8 cellular contexts compared by ENCODE assay signal in the genomic region with DNA sequence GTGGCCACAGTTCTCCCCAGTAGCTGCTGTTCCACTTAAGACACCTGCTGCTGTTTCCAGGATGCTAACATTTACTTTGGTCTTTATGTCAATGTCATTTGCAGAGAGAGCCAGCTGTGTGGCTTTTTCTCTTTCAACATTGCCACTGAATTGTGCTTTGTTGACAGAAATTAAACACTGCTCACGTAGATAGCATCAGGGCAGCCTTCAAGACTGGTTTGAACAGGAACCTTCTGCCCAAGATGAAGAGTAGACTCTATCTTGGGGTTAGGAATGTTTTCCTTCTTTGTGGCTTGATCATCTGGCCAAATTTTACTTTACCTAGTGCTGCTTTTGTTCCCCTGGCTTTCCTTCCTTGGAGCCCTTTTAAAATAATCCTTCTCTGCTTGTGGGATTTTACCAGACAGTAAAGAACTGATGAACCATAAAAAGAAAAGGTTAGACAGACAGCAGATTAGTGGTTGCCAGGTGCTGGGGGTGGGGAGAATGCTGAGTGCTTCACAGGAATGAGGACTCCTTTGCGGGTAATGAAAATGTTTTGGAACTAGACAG. TPM values are rescaled to one million over a fixed set of nuclear protein-coding genes. Genes with fewer than 3 reads are reported as not detected.
DNase-seq lines count a peak whose midpoint lies in the region; ATAC-seq and TF ChIP-seq lines count a peak whose summit lies in the region.

No MANE protein-coding gene starts in this region.

- no peak overlapping the region; the same call in 1 of the 2 replicates for H3K4me3 ChIP-seq in WERI-Rb-1 (ENCODE audit: low read depth, low read length)
- no peak overlapping the region for H3K4me3 ChIP-seq in naive thymus-derived CD4-positive, alpha-beta T cell (ENCODE audit: low read length)

- no peaks in the 10 kb centered on the region for H3K36me3 ChIP-seq in WERI-Rb-1
- no peaks in the 10 kb centered on the region for H3K36me3 ChIP-seq in naive thymus-derived CD4-positive, alpha-beta T cell (ENCODE audit: control insufficient read depth in 2 of 3, insufficient read depth in 3 of 3, low read length in 3 of 3)

- no peaks in the 10 kb centered on the region for H3K9me3 ChIP-seq in WERI-Rb-1 (ENCODE audit: severe bottlenecking)
- H3K9me3 ChIP-seq in naive thymus-derived CD4-positive, alpha-beta T cell (ENCODE audit: control insufficient read depth in 2 of 3, low read length in 3 of 3) = no peaks in the 10 kb centered on the region

- DNase-seq in DMS79 (lab: John Stamatoyannopoulos, UW) = peak; percentile 47
- peak; percentile 66 for DNase-seq in NCI-H1105 treated with DMSO at 0.1 percent for 48 hours (lab: John Stamatoyannopoulos, UW)
- peak; percentile 72 for DNase-seq in WERI-Rb-1
- peak in 7 of 9 donors; percentile 62 to 91 (median 84) for DNase-seq in naive thymus-derived CD4-positive, alpha-beta T cell
- no peak for DNase-seq in T1000 (lab: John Stamatoyannopoulos, UW)
- no peak for DNase-seq in iPS-NIHi11 (ENCODE audit: low spot score)
- no peak for DNase-seq in stimulated activated CD8-positive, alpha-beta memory T cell treated with anti-CD3 and anti-CD28 coated beads, Interleukin-4, amount 100 ng/mL, for 48 hours
- no peak for DNase-seq in stimulated activated CD4-positive, alpha-beta T cell treated with anti-CD3 and anti-CD28 coated beads, Interleukin-4, amount 100 ng/mL, for 24 hours

- intact Hi-C loops in naive thymus-derived CD4-positive, alpha-beta T cell (cut with micrococcal nuclease) = loop anchor here (1.0 kb wide), 3 partner anchors 12 to 24 kb away; no protein-coding TSS in a partner anchor

- peaks cover 45 to 75% (median 61%) of the 10 kb centered on the region in 7 donors for H3K4me1 Mint-ChIP-seq in naive thymus-derived CD4-positive, alpha-beta T cell

- TF ChIP-seq CTCF in WERI-Rb-1 (IDR thresholded peaks at IDR 0.05; ENCODE audit: low read depth, low read length) = no peak

- POLR2A ChIA-PET in naive thymus-derived CD4-positive, alpha-beta T cell (lab: Charles Lee) = interaction anchor here (2.1 to 7.0 kb wide), 3 partner anchors 11 to 26 kb away, joined by 9 to 105 read pairs (median 42); a partner anchor contains a TSS

- H3K27ac ChIP-seq in WERI-Rb-1 = peak overlapping the region; percentile 74
- peak overlapping the region; percentile 62 for H3K27ac ChIP-seq in naive thymus-derived CD4-positive, alpha-beta T cell (ENCODE audit: low read depth, low read length)

- peak; percentile 95 for ATAC-seq in naive thymus-derived CD4-positive, alpha-beta T cell

- H3K27me3 ChIP-seq in WERI-Rb-1 (ENCODE audit: insufficient read depth, low read depth, severe bottlenecking) = no peaks in the 10 kb centered on the region
- no peaks in the 10 kb centered on the region for H3K27me3 ChIP-seq in naive thymus-derived CD4-positive, alpha-beta T cell (ENCODE audit: control insufficient read depth in 2 of 2, insufficient read depth in 2 of 2, low read length in 2 of 2)

- peaks cover 14 to 47% of the 10 kb centered on the region in 2 donors for H3K4me1 ChIP-seq in naive thymus-derived CD4-positive, alpha-beta T cell (ENCODE audit: control insufficient read depth in 2 of 2, insufficient read depth in 2 of 2, low read length in 2 of 2)

- CTCF ChIA-PET in naive thymus-derived CD4-positive, alpha-beta T cell (lab: Charles Lee) = interaction anchor here (0.7 to 1.4 kb wide), 3 partner anchors 10 to 48 kb away, joined by 3 to 6 read pairs (median 4); no protein-coding TSS in a partner anchor

- peaks cover 0 to 51% (median 6%) of the 10 kb centered on the region in 5 donors for H3K36me3 Mint-ChIP-seq in naive thymus-derived CD4-positive, alpha-beta T cell

- H3K27ac Mint-ChIP-seq in naive thymus-derived CD4-positive, alpha-beta T cell = peak overlapping the region; percentile 85 to 98 (median 95)

- no peaks in the 10 kb centered on the region for H3K27me3 Mint-ChIP-seq in naive thymus-derived CD4-positive, alpha-beta T cell

- H3K9me3 Mint-ChIP-seq in naive thymus-derived CD4-positive, alpha-beta T cell = no peaks in the 10 kb centered on the region

- peak overlapping the region; percentile 38 to 82 (median 71) for H3K4me3 Mint-ChIP-seq in naive thymus-derived CD4-positive, alpha-beta T cell

RNA-seq across cellular contexts. Expression of a gene that starts 22.6 kb away (rescaled TPM):
- total RNA-seq in naive thymus-derived CD4-positive, alpha-beta T cell = 100 to 1,000 TPM; 120 to 293 (median 144) TPM
- 100 to 1,000 TPM; 250 to 417 TPM for polyA plus RNA-seq in naive thymus-derived CD4-positive, alpha-beta T cell

RNA-seq across cellular contexts. Expression of a gene that starts 50.5 kb away (rescaled TPM):
- 10 to 100 TPM; 13.5 to 33.5 (median 21.2) TPM for total RNA-seq in naive thymus-derived CD4-positive, alpha-beta T cell
- 10 to 100 TPM in 1 of 2 donors, 1 to 10 TPM in 1; 8.7 to 12.6 TPM for polyA plus RNA-seq in naive thymus-derived CD4-positive, alpha-beta T cell

Comparison
In these comparisons a context has a peak if more than half of its experiments do, and no peak if none do; other contexts are left out.
1. DNase-seq: peak in DMS79 (single experiment), NCI-H1105 treated with DMSO at 0.1 percent for 48 hours (single experiment), WERI-Rb-1 (single experiment) and naive thymus-derived CD4-positive, alpha-beta T cell (7 of 9); none in T1000 (single experiment), iPS-NIHi11 (single experiment), stimulated activated CD8-positive, alpha-beta memory T cell treated with anti-CD3 and anti-CD28 coated beads, Interleukin-4, amount 100 ng/mL, for 48 hours (single experiment) and stimulated activated CD4-positive, alpha-beta T cell treated with anti-CD3 and anti-CD28 coated beads, Interleukin-4, amount 100 ng/mL, for 24 hours (single experiment).